Comparison of ENCODE assay signal across 8 cellular contexts in genomic region chr17:59853168-59853918, GRCh38. TPM values are rescaled to one million over a fixed set of nuclear protein-coding genes. Genes with fewer than 3 reads are reported as not detected.
DNase-seq lines count a peak whose midpoint lies in the region; ATAC-seq lines count a peak whose summit lies in the region.

No MANE protein-coding gene starts in this region.

- peaks cover 55% of the 10 kb centered on the region for H3K4me1 Mint-ChIP-seq in activated CD4-positive, alpha-beta T cell treated with anti-CD3 and anti-CD28 coated beads, Interleukin-2, amount 10 ng/mL, durations not matched to agents 7 days and 5 days

- peaks cover 3% of the 10 kb centered on the region for H3K36me3 Mint-ChIP-seq in activated CD4-positive, alpha-beta T cell treated with anti-CD3 and anti-CD28 coated beads, Interleukin-2, amount 10 ng/mL, durations not matched to agents 7 days and 5 days (ENCODE audit: low read depth)

- H3K9me3 Mint-ChIP-seq in activated CD4-positive, alpha-beta T cell treated with anti-CD3 and anti-CD28 coated beads, Interleukin-2, amount 10 ng/mL, durations not matched to agents 7 days and 5 days, result peaks cover 3% of the 10 kb centered on the region

- H3K27ac Mint-ChIP-seq in activated CD4-positive, alpha-beta T cell treated with anti-CD3 and anti-CD28 coated beads, Interleukin-2, amount 10 ng/mL, durations not matched to agents 7 days and 5 days, result peak overlapping the region; percentile 73

- CTCF ChIA-PET in activated CD4-positive, alpha-beta T cell treated with anti-CD3 and anti-CD28 coated beads, Interleukin-2, amount 10 ng/mL, durations not matched to agents 7 days and 5 days (lab: Charles Lee), result interaction anchor here (0.6 to 2.0 kb wide), 8 partner anchors 10 to 126 kb away, joined by 3 to 11 read pairs (median 4); no protein-coding TSS in a partner anchor

- H3K27me3 Mint-ChIP-seq in activated CD4-positive, alpha-beta T cell treated with anti-CD3 and anti-CD28 coated beads, Interleukin-2, amount 10 ng/mL, durations not matched to agents 7 days and 5 days, result no peaks in the 10 kb centered on the region

- peak overlapping the region; percentile 94 for H3K27ac ChIP-seq in epithelial cell of prostate

- POLR2A ChIA-PET in activated CD4-positive, alpha-beta T cell treated with anti-CD3 and anti-CD28 coated beads, Interleukin-2, amount 10 ng/mL, durations not matched to agents 7 days and 5 days (lab: Charles Lee), result interaction anchor here (0.6 to 2.1 kb wide), 4 partner anchors 10 to 189 kb away, joined by 3 to 12 read pairs (median 6); no protein-coding TSS in a partner anchor

- H3K4me3 Mint-ChIP-seq in activated CD4-positive, alpha-beta T cell treated with anti-CD3 and anti-CD28 coated beads, Interleukin-2, amount 10 ng/mL, durations not matched to agents 7 days and 5 days, result no peak overlapping the region

- peak; percentile 13 for DNase-seq in NCI-H1092 treated with DMSO at 0.1 percent for 48 hours (lab: John Stamatoyannopoulos, UW)
- DNase-seq in NCI-H1092 (lab: John Stamatoyannopoulos, UW), result no peak
- DNase-seq in NCI-H146 (lab: John Stamatoyannopoulos, UW), result peak; percentile 90
- DNase-seq in activated CD4-positive, alpha-beta T cell treated with anti-CD3 and anti-CD28 coated beads, Interleukin-2, amount 10 ng/mL, durations not matched to agents 7 days and 5 days, result peak; percentile 68
- DNase-seq in epithelial cell of prostate (ENCODE audit: low read depth, low spot score), result peak; percentile 99
- peak; percentile 95 for DNase-seq in non-pigmented ciliary epithelial cell (ENCODE audit: low read depth)
- DNase-seq in superior temporal gyrus (ENCODE audit: extremely low spot score), result no peak

- no peak for ATAC-seq in GM21381 (IDR thresholded peaks at IDR 0.05; ENCODE audit: unreplicated experiment)

RNA-seq across cellular contexts. Expression of gene TUBD1, which starts 39.4 kb away (rescaled TPM):
- total RNA-seq in activated CD4-positive, alpha-beta T cell treated with anti-CD3 and anti-CD28 coated beads, Interleukin-2, amount 10 ng/mL, durations not matched to agents 7 days and 5 days, result 10 to 100 TPM; 12.3 to 13.8 TPM

RNA-seq across cellular contexts. Expression of gene RPS6KB1, which starts 39.6 kb away (rescaled TPM):
- 10 to 100 TPM; 46.7 to 50.3 TPM for total RNA-seq in activated CD4-positive, alpha-beta T cell treated with anti-CD3 and anti-CD28 coated beads, Interleukin-2, amount 10 ng/mL, durations not matched to agents 7 days and 5 days

Comparison
In these comparisons a context has a peak if more than half of its experiments do, and no peak if none do; other contexts are left out.
1. DNase-seq: peak in NCI-H1092 treated with DMSO at 0.1 percent for 48 hours (single experiment), NCI-H146 (single experiment), activated CD4-positive, alpha-beta T cell treated with anti-CD3 and anti-CD28 coated beads, Interleukin-2, amount 10 ng/mL, durations not matched to agents 7 days and 5 days (single experiment), epithelial cell of prostate (single experiment) and non-pigmented ciliary epithelial cell (single experiment); none in NCI-H1092 (single experiment) and superior temporal gyrus (single experiment).